Comparison of ENCODE assay signal across 11 cellular contexts in the genomic region with DNA sequence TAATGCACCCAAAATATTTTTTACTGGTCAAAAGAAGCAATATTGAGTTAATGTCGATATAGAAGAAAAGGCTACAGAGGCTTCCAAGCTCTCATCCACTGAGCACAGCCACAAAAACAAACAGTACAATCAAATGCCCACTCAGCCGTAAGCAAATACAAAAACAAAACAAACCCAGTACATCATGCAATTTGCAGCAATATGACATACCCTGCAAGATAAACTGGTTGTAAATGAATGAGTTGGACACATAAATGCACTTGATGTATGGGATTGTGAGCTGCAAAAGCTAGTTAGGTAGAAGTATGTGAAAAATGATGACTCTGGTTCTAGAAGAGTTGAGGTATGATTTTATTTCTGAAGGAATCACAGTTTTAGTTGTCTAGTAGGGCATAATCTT.
DNase-seq lines count a peak whose midpoint lies in the region; ATAC-seq, FAIRE-seq and TF ChIP-seq lines count a peak whose summit lies in the region.
"Had no signal": no experiment of that assay in that cellular context is flagged by ENCODE, and none has a peak within 500 bp of the region (broad histone marks: within the 10 kb centered on the region; RNA-seq: fewer than 3 reads in every experiment).

No MANE protein-coding gene starts in this region.

- POLR2A ChIA-PET in T-cell (lab: Charles Lee): interaction anchor here (0.6 to 1.8 kb wide), 8 partner anchors 12 to 488 kb away, joined by 3 to 8 read pairs (median 4); no protein-coding TSS in a partner anchor

- peaks cover 24% of the 10 kb centered on the region for H3K79me2 ChIP-seq in keratinocyte (ENCODE audit: control insufficient read depth, insufficient read depth, low read length)

- H3K4me3 ChIP-seq in keratinocyte (ENCODE audit: control insufficient read depth in 2 of 3, extremely low read depth in 1 of 3, insufficient read depth in 2 of 3, low read depth in 1 of 3, low read length in 3 of 3): peak overlapping the region in 1 of 3 experiments; percentile 73
- H3K4me3 ChIP-seq in tibial artery: peak overlapping the region in 1 of 2 donors; percentile 87
- no peak overlapping the region for H3K4me3 ChIP-seq in SJCRH30

- H2AFZ ChIP-seq in keratinocyte (ENCODE audit: control insufficient read depth, low read length): peak overlapping the region; percentile 36

- no peak for TF ChIP-seq CTCF in keratinocyte (optimal IDR thresholded peaks at IDR 0.05 in 1 of 3, IDR thresholded peaks at IDR 0.05 in 1 of 3, conservative IDR thresholded peaks at IDR 0.05 in 1 of 3; ENCODE audit: extremely low read depth in 1 of 3, insufficient read depth in 2 of 3, low read length in 3 of 3)
- TF ChIP-seq CTCF in tibial artery (IDR thresholded peaks at IDR 0.05): no peak

- no peak for FAIRE-seq in keratinocyte (lab: Jason Lieb, UNC)

- no peaks in the 10 kb centered on the region for H3K27me3 Mint-ChIP-seq in activated naive CD4-positive, alpha-beta T cell treated with anti-CD3 and anti-CD28 coated beads, Interleukin-2, amount 10 ng/mL, durations not matched to agents 7 days and 5 days
- no peaks in the 10 kb centered on the region for H3K27me3 Mint-ChIP-seq in T-cell

- H4K20me1 ChIP-seq in keratinocyte (ENCODE audit: control insufficient read depth, extremely low read depth, insufficient read depth, low read length): no peaks in the 10 kb centered on the region

- H3K4me1 ChIP-seq in keratinocyte (ENCODE audit: control insufficient read depth, extremely low read depth, insufficient read depth, low read length) (peaks cover 27% of the 10 kb centered on the region), tibial artery (peaks cover 0 to 49% (median 16%) of the 10 kb centered on the region in 4 donors), SJCRH30 (no peaks in the 10 kb centered on the region)

- H3K27me3 ChIP-seq in keratinocyte (ENCODE audit: control insufficient read depth, extremely low read depth, insufficient read depth, low read length) (no peaks in the 10 kb centered on the region), tibial artery (no peaks in the 10 kb centered on the region), SJCRH30 (no peaks in the 10 kb centered on the region)

- peak overlapping the region; percentile 96 for H3K27ac ChIP-seq in keratinocyte (ENCODE audit: control insufficient read depth, insufficient read depth, low read length)
- peak overlapping the region; percentile 81 to 86 for H3K27ac ChIP-seq in tibial artery
- H3K27ac ChIP-seq in SJCRH30: no peak overlapping the region
- H3K27ac ChIP-seq: BLaER1 had no signal

- CTCF ChIA-PET in activated naive CD4-positive, alpha-beta T cell treated with anti-CD3 and anti-CD28 coated beads, Interleukin-2, amount 10 ng/mL, durations not matched to agents 7 days and 5 days (lab: Charles Lee): interaction anchor here (1.1 kb wide), 1 partner anchor 64 kb away, joined by 4 read pairs; no protein-coding TSS in a partner anchor
- CTCF ChIA-PET in T-cell (lab: Charles Lee): interaction anchor here (0.7 to 10.6 kb wide), 11 partner anchors 9 to 452 kb away, joined by 3 to 77 read pairs (median 3); no protein-coding TSS in a partner anchor

- peaks cover 42% of the 10 kb centered on the region for H3K4me1 Mint-ChIP-seq in activated naive CD4-positive, alpha-beta T cell treated with anti-CD3 and anti-CD28 coated beads, Interleukin-2, amount 10 ng/mL, durations not matched to agents 7 days and 5 days
- H3K4me1 Mint-ChIP-seq in T-cell: peaks cover 70 to 80% (median 72%) of the 10 kb centered on the region in 3 donors

- no peaks in the 10 kb centered on the region for H3K9me1 ChIP-seq in keratinocyte (ENCODE audit: control insufficient read depth, extremely low read depth, insufficient read depth, low read length)

- peak overlapping the region; percentile 6 for H3K4me3 Mint-ChIP-seq in activated naive CD4-positive, alpha-beta T cell treated with anti-CD3 and anti-CD28 coated beads, Interleukin-2, amount 10 ng/mL, durations not matched to agents 7 days and 5 days
- peak overlapping the region; percentile 83 to 98 (median 97) for H3K4me3 Mint-ChIP-seq in T-cell

- no peaks in the 10 kb centered on the region for H3K9me3 ChIP-seq in keratinocyte (ENCODE audit: control insufficient read depth, low read depth, low read length)
- H3K9me3 ChIP-seq in tibial artery: no peaks in the 10 kb centered on the region
- no peaks in the 10 kb centered on the region for H3K9me3 ChIP-seq in SJCRH30 (replicated peaks)
- H3K9me3 ChIP-seq: BLaER1, HAP-1 had no signal

- dilution Hi-C loops in keratinocyte (cut with MboI; ENCODE audit: extremely low pct_ligation_motif_present, low sequenced_read_pairs): no loop called here

- ATAC-seq in T-cell (replicated peaks in 1 of 4) (no peak), GM21717 (IDR thresholded peaks at IDR 0.05; ENCODE audit: unreplicated experiment) (no peak)

- no peaks in the 10 kb centered on the region for H3K9me3 Mint-ChIP-seq in activated naive CD4-positive, alpha-beta T cell treated with anti-CD3 and anti-CD28 coated beads, Interleukin-2, amount 10 ng/mL, durations not matched to agents 7 days and 5 days
- H3K9me3 Mint-ChIP-seq in T-cell: no peaks in the 10 kb centered on the region

- H3K4me2 ChIP-seq in keratinocyte (ENCODE audit: control insufficient read depth, extremely low read depth, insufficient read depth, low read depth, low read length): peak overlapping the region; percentile 99

- DNase-seq in activated naive CD4-positive, alpha-beta T cell treated with anti-CD3 and anti-CD28 coated beads, Interleukin-2, amount 10 ng/mL, durations not matched to agents 7 days and 5 days: no peak
- no peak for DNase-seq in activated naive CD4-positive, alpha-beta T cell treated with anti-CD3 and anti-CD28 coated beads, Interleukin-2, amount 50 U/mL, for 16 hours
- DNase-seq in T-cell: no peak
- no peak for DNase-seq in keratinocyte (ENCODE audit: low read depth, low spot score)
- no peak for DNase-seq in tibial artery
- DNase-seq in SJCRH30: no peak
- DNase-seq in GOT3 (lab: John Stamatoyannopoulos, UW): no peak
- DNase-seq: activated CD8-positive, alpha-beta memory T cell treated with anti-CD3 and anti-CD28 coated beads, Interleukin-2, amount 50 U/mL, for 4 hours had no signal

- H3K36me3 ChIP-seq in keratinocyte (ENCODE audit: control insufficient read depth in 2 of 2, extremely low read depth in 1 of 2, insufficient read depth in 2 of 2, low read length in 2 of 2) (no peaks in the 10 kb centered on the region), tibial artery (no peaks in the 10 kb centered on the region), SJCRH30 (no peaks in the 10 kb centered on the region)
- H3K36me3 ChIP-seq: BLaER1, HAP-1 had no signal

- H3K9ac ChIP-seq in keratinocyte (ENCODE audit: control insufficient read depth, extremely low read depth, insufficient read depth, low read length): no peak overlapping the region

- H3K36me3 Mint-ChIP-seq in activated naive CD4-positive, alpha-beta T cell treated with anti-CD3 and anti-CD28 coated beads, Interleukin-2, amount 10 ng/mL, durations not matched to agents 7 days and 5 days: peaks cover 6% of the 10 kb centered on the region
- H3K36me3 Mint-ChIP-seq in T-cell: no peaks in the 10 kb centered on the region

- intact Hi-C loops in tibial artery (cut with DNase I; ENCODE audit: low total_unique reads): loop anchor here (5.0 kb wide), 1 partner anchor 372 kb away; a partner anchor contains a TSS

- H3K27ac Mint-ChIP-seq in activated naive CD4-positive, alpha-beta T cell treated with anti-CD3 and anti-CD28 coated beads, Interleukin-2, amount 10 ng/mL, durations not matched to agents 7 days and 5 days: peak overlapping the region; percentile 22
- H3K27ac Mint-ChIP-seq in T-cell: peak overlapping the region; percentile 98 to 99
